Comparison of ENCODE assay signal across 9 cellular contexts in the genomic region with DNA sequence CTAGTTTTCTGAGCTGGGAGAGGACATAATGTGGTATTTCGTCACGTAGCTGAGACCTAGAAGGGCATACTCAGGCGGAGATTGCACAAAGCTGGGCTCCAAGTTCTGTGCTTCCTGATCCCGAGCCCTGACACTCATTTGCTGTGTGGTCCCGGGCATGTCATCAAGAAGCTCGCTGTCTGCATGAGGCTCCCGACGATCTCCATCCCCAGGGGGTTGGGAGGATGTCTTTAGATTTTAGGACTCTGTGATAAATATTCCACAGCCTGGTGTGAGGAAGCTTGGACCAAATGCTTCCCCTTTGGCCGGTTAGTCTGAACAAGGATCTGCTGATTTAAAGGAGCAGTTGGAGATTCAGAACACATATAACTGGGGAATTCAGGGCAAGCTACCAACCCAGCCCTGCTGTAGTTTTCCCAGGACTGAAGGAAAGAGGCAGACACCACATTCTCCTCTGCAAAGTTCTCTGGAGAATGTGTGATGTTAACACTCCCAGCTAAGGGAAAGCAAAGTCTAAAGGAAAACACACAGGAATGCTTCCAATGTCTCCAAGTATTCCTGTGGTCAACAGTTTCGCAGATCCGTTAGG. TPM values are rescaled to one million over a fixed set of nuclear protein-coding genes. Genes with fewer than 3 reads are reported as not detected.
DNase-seq lines count a peak whose midpoint lies in the region; ATAC-seq and TF ChIP-seq lines count a peak whose summit lies in the region.
"Had no signal": no experiment of that assay in that cellular context is flagged by ENCODE, and none has a peak within 500 bp of the region (broad histone marks: within the 10 kb centered on the region; RNA-seq: fewer than 3 reads in every experiment).

No MANE protein-coding gene starts in this region.

- H3K9me2 ChIP-seq in PC-3 (replicated peaks; ENCODE audit: low read length), result no peaks in the 10 kb centered on the region; the same call in 1 of the 2 replicates
- H3K9me2 ChIP-seq in PC-9 (ENCODE audit: insufficient read depth), result no peaks in the 10 kb centered on the region

- POLR2A ChIA-PET in PC-3 (lab: Charles Lee; ENCODE audit: unreplicated experiment), result no interaction called here
- POLR2A ChIA-PET in PC-9 (lab: Charles Lee; ENCODE audit: unreplicated experiment), result interaction anchor here (0.6 kb wide), 2 partner anchors 13 to 15 kb away, joined by 3 read pairs; no protein-coding TSS in a partner anchor

- no peak overlapping the region for H3K9ac ChIP-seq in H9 (ENCODE audit: extremely low read depth, insufficient read length, low read length)
- no peak overlapping the region for H3K9ac ChIP-seq in PC-3 (ENCODE audit: low read length)

- DNase-seq in H9, result no peak
- DNase-seq in caudate nucleus (lab: John Stamatoyannopoulos, UW), result peak in 2 of 61 donors; percentile 2 to 33
- DNase-seq in lower leg skin (ENCODE audit: low spot score in 2 of 2), result peak; percentile 80 to 94
- DNase-seq in spleen, result no peak
- no peak for DNase-seq in PC-3
- no peak for DNase-seq in PC-9
- DNase-seq: activated CD8-positive, alpha-beta T cell treated with anti-CD3 and anti-CD28 coated beads, Interleukin-2, amount 10 ng/mL, durations not matched to agents 7 days and 5 days had no signal

- no peaks in the 10 kb centered on the region; the same call in 1 of the 2 replicates for H3K27me3 ChIP-seq in H9 (ENCODE audit: insufficient read depth, low read length)
- H3K27me3 ChIP-seq in spleen (replicated peaks in 1 of 7), result peaks cover 0 to 13% (median 0%) of the 10 kb centered on the region in 7 donors
- no peaks in the 10 kb centered on the region; the same call in 1 of the 2 replicates for H3K27me3 ChIP-seq in PC-3 (ENCODE audit: low read length)
- H3K27me3 ChIP-seq in PC-9 (ENCODE audit: insufficient read depth, low read depth), result no peaks in the 10 kb centered on the region

- H2BK120ac ChIP-seq in H9 (ENCODE audit: low read depth, low read length, poor library complexity, severe bottlenecking), result no peak overlapping the region

- H2BK12ac ChIP-seq in H9 (ENCODE audit: insufficient read length, low read depth, low read length), result no peak overlapping the region

- BruUV-seq in PC-3 (replicated peaks; lab: Mats Ljungman, UMichigan) (no TSS peak), PC-9 (replicated peaks; lab: Mats Ljungman, UMichigan) (no TSS peak)

- no peak overlapping the region for H4K5ac ChIP-seq in H9 (ENCODE audit: insufficient read length, low read depth, low read length)

- WGBS in H9 (ENCODE audit: extremely low coverage, insufficient read length, low lambda C conversion rate), result no CpG with 5 or more reads among the region's 11 CpGs
- WGBS in lower leg skin, 2 donors, result 53 to 59% methylated on average over 11 of the region's 11 CpGs
- 32 to 62% (median 42%) methylated on average over 11 of the region's 11 CpGs for WGBS in spleen, 5 donors

- H3K79me2 ChIP-seq in H9 (ENCODE audit: insufficient read depth, low read length) (no peaks in the 10 kb centered on the region), PC-3 (ENCODE audit: low read length) (no peaks in the 10 kb centered on the region), PC-9 (ENCODE audit: low read depth) (no peaks in the 10 kb centered on the region)

- TF ChIP-seq POLR2A in lower leg skin (IDR thresholded peaks at IDR 0.05) (no peak), spleen (IDR thresholded peaks at IDR 0.05) (no peak)

- no peak overlapping the region for H3T11ph ChIP-seq in H9 (ENCODE audit: low read length)

- no peak overlapping the region for H2BK15ac ChIP-seq in H9 (ENCODE audit: low read depth, low read length)

- no peaks in the 10 kb centered on the region for H3K9me3 ChIP-seq in H9 (ENCODE audit: control insufficient read depth, low read depth, low read length)
- no peaks in the 10 kb centered on the region for H3K9me3 ChIP-seq in spleen
- H3K9me3 ChIP-seq in PC-3 (ENCODE audit: low read length), result no peaks in the 10 kb centered on the region
- H3K9me3 ChIP-seq in PC-9 (ENCODE audit: insufficient read depth, low read depth), result no peaks in the 10 kb centered on the region; the same call in 1 of the 2 replicates

- no peak for ATAC-seq in PC-3
- ATAC-seq in HG03521 (IDR thresholded peaks at IDR 0.05; ENCODE audit: unreplicated experiment), result no peak
- no peak for ATAC-seq in GM19455 (IDR thresholded peaks at IDR 0.05; ENCODE audit: unreplicated experiment)
- ATAC-seq: activated CD8-positive, alpha-beta T cell treated with anti-CD3 and anti-CD28 coated beads, Interleukin-2, amount 10 ng/mL, durations not matched to agents 7 days and 5 days had no signal

- no peak overlapping the region for H2BK5ac ChIP-seq in H9 (ENCODE audit: insufficient read length, low read length)

- no peak overlapping the region for H3K4ac ChIP-seq in H9 (ENCODE audit: low read depth, low read length)

- peak overlapping the region; percentile 25; the same call in 1 of the 2 replicates for H3K14ac ChIP-seq in H9 (ENCODE audit: insufficient read depth, low read length)

- peaks cover 34 to 46% of the 10 kb centered on the region in 2 experiments for H3K4me1 Mint-ChIP-seq in H9

- peak overlapping the region in 1 of 3 experiments; percentile 40; a peak in 1 of 7 replicates for H3K27ac Mint-ChIP-seq in H9
- H3K27ac Mint-ChIP-seq: activated CD8-positive, alpha-beta T cell treated with anti-CD3 and anti-CD28 coated beads, Interleukin-2, amount 10 ng/mL, durations not matched to agents 7 days and 5 days had no signal

- no peaks in the 10 kb centered on the region for H3F3A ChIP-seq in PC-3 (ENCODE audit: low read length, unreplicated experiment)
- peaks cover 4% of the 10 kb centered on the region; the same call in 1 of the 2 replicates for H3F3A ChIP-seq in PC-9 (ENCODE audit: insufficient read depth, low read depth)

- no peaks in the 10 kb centered on the region for H3K36me3 Mint-ChIP-seq in H9 (ENCODE audit: insufficient read depth in 1 of 3, low read depth in 3 of 3)

- H3K18ac ChIP-seq in H9 (ENCODE audit: insufficient read length, low read depth, low read length), result no peak overlapping the region

- no peak overlapping the region for H2AK5ac ChIP-seq in H9 (ENCODE audit: insufficient read length, low read length)

- peaks cover 0 to 2% of the 10 kb centered on the region in 2 experiments; a peak in 1 of 5 replicates for H3K9me3 Mint-ChIP-seq in H9

- peaks cover 10% of the 10 kb centered on the region; the same call in 1 of the 2 replicates for H3K27me3 Mint-ChIP-seq in H9 (ENCODE audit: low read depth)

- H2BK20ac ChIP-seq in H9 (ENCODE audit: low read depth, low read length, poor library complexity, severe bottlenecking), result no peak overlapping the region

- H3K56ac ChIP-seq in H9 (ENCODE audit: insufficient read length, low read depth, low read length), result no peak overlapping the region

- H3K4me3 ChIP-seq in lower leg skin (ENCODE audit: low read depth, poor library complexity, severe bottlenecking) (no peak overlapping the region), spleen (peak overlapping the region in 5 of 8 donors; percentile 11 to 56 (median 37)), PC-3 (ENCODE audit: low read length) (no peak overlapping the region), PC-9 (no peak overlapping the region)

- CTCF ChIA-PET in PC-3 (lab: Charles Lee), result no interaction called here
- CTCF ChIA-PET in PC-9 (lab: Charles Lee), result no interaction called here

- H3K27ac ChIP-seq in H9 (ENCODE audit: insufficient read length, low read depth, low read length), result no peak overlapping the region
- peak overlapping the region; percentile 80 for H3K27ac ChIP-seq in caudate nucleus (ENCODE audit: low read depth, low read length)
- H3K27ac ChIP-seq in spleen, result peak overlapping the region in 7 of 8 donors; percentile 58 to 82 (median 64)
- H3K27ac ChIP-seq in PC-3 (ENCODE audit: low read length), result no peak overlapping the region
- no peak overlapping the region for H3K27ac ChIP-seq in PC-9

- H3K4me3 Mint-ChIP-seq in H9, result no peak overlapping the region
- H3K4me3 Mint-ChIP-seq: activated CD8-positive, alpha-beta T cell treated with anti-CD3 and anti-CD28 coated beads, Interleukin-2, amount 10 ng/mL, durations not matched to agents 7 days and 5 days had no signal

- H2AFZ ChIP-seq in H9 (ENCODE audit: low read length), result no peak overlapping the region
- no peak overlapping the region for H2AFZ ChIP-seq in PC-3 (ENCODE audit: low read length)
- H2AFZ ChIP-seq in PC-9, result no peak overlapping the region

- no peak overlapping the region for H4K8ac ChIP-seq in H9 (replicated peaks; ENCODE audit: insufficient read length, low read depth, low read length)

- H4K20me1 ChIP-seq in H9 (ENCODE audit: control insufficient read depth, insufficient read depth, insufficient read length) (no peaks in the 10 kb centered on the region), PC-3 (ENCODE audit: low read length) (no peaks in the 10 kb centered on the region), PC-9 (ENCODE audit: insufficient read depth) (no peaks in the 10 kb centered on the region)

- H4K91ac ChIP-seq in H9 (ENCODE audit: insufficient read length, low read depth, low read length), result no peak overlapping the region

- H3K4me2 ChIP-seq in H9 (ENCODE audit: insufficient read depth, insufficient read length, low read length), result no peak overlapping the region
- no peak overlapping the region for H3K4me2 ChIP-seq in PC-3 (ENCODE audit: low read length)
- H3K4me2 ChIP-seq in PC-9, result no peak overlapping the region

- H3K36me3 ChIP-seq in spleen (no peaks in the 10 kb centered on the region), PC-3 (ENCODE audit: low read depth, low read length) (no peaks in the 10 kb centered on the region), PC-9 (ENCODE audit: low read depth) (no peaks in the 10 kb centered on the region)

- no peaks in the 10 kb centered on the region for H3K79me1 ChIP-seq in H9 (ENCODE audit: insufficient read depth, low read depth, low read length, poor library complexity, severe bottlenecking)

- no peak overlapping the region for H3K23ac ChIP-seq in H9 (ENCODE audit: insufficient read length, low read depth, low read length)

- no peaks in the 10 kb centered on the region for H3K23me2 ChIP-seq in H9 (ENCODE audit: insufficient read length, low read depth, low read length, poor library complexity, severe bottlenecking)

- H3K4me1 ChIP-seq in H9 (ENCODE audit: insufficient read depth, low read length), result no peaks in the 10 kb centered on the region; the same call in 1 of the 2 replicates
- H3K4me1 ChIP-seq in spleen, result peaks cover 0 to 13% (median 5%) of the 10 kb centered on the region in 6 donors
- peaks cover 9% of the 10 kb centered on the region for H3K4me1 ChIP-seq in PC-3 (ENCODE audit: insufficient read depth, low read length)
- peaks cover 8% of the 10 kb centered on the region for H3K4me1 ChIP-seq in PC-9 (replicated peaks; ENCODE audit: insufficient read depth)

- TF ChIP-seq CTCF in H9 (conservative IDR thresholded peaks at IDR 0.05) (no peak), lower leg skin (IDR thresholded peaks at IDR 0.05) (no peak), spleen (IDR thresholded peaks at IDR 0.05 in 8 of 11, conservative IDR thresholded peaks at IDR 0.05 in 3 of 11) (no peak), PC-3 (conservative IDR thresholded peaks at IDR 0.05; ENCODE audit: low read depth, low read length) (no peak), PC-9 (conservative IDR thresholded peaks at IDR 0.05) (no peak)

- intact Hi-C loops in lower leg skin (cut with DNase I; ENCODE audit: low total_unique reads), result no loop called here
- intact Hi-C loops in spleen (cut with DNase I; ENCODE audit: low total_unique reads), result no loop called here
- intact Hi-C loops in PC-3 (cut with micrococcal nuclease), result no loop called here
- intact Hi-C loops in PC-9 (cut with micrococcal nuclease; ENCODE audit: unreplicated experiment), result no loop called here

RNA-seq across cellular contexts. Expression of a gene that starts 2.3 kb away (rescaled TPM):
- total RNA-seq in H9 (2021) (0.20 and 0.24 TPM in 2 replicates), lower leg skin (1 to 10 TPM in 3 of 4 donors, under 1 TPM in 1; 0.95 to 4.1 (median 1.7) TPM), spleen (10 to 100 TPM in 1 of 7 donors, 1 to 10 TPM in 6; 3.3 to 25.0 (median 5.7) TPM), PC-3 (2014; rRNA removed) (not detected in 2 replicates), PC-9 (2021) (0.11 TPM in 1 of 2 replicates, not detected in the other)
- 1 to 10 TPM; 1.0 to 2.2 (median 1.7) TPM for polyA plus RNA-seq in spleen
- total RNA-seq: activated CD8-positive, alpha-beta T cell treated with anti-CD3 and anti-CD28 coated beads, Interleukin-2, amount 10 ng/mL, durations not matched to agents 7 days and 5 days had no signal

Comparison
In these comparisons a context has a peak if more than half of its experiments do, and no peak if none do; other contexts are left out.
1. DNase-seq: peak in lower leg skin (2 of 2); none in H9 (single experiment), spleen (single experiment), PC-3 (single experiment) and PC-9 (0 of 2).
2. H3K27ac ChIP-seq: peak in caudate nucleus (single experiment) and spleen (7 of 8); none in H9 (single experiment), PC-3 (single experiment) and PC-9 (single experiment).
3. H3K4me3 ChIP-seq: peak in spleen (5 of 8); none in lower leg skin (single experiment), PC-3 (single experiment) and PC-9 (single experiment).